Comparison of ENCODE assay signal across 8 cellular contexts in genomic region chr1:172531412-172531811, GRCh38. TPM values are rescaled to one million over a fixed set of nuclear protein-coding genes. Genes with fewer than 3 reads are reported as not detected.
DNase-seq lines count a peak whose midpoint lies in the region; ATAC-seq and TF ChIP-seq lines count a peak whose summit lies in the region.

No MANE protein-coding gene starts in this region.

- peaks cover 22% of the 10 kb centered on the region for H3K4me1 ChIP-seq in GM23248 (ENCODE audit: insufficient read depth)

- peak overlapping the region; percentile 100 for H3K4me3 Mint-ChIP-seq in T-helper 17 cell

- 0 to 1% methylated on average over 2 of the region's 2 CpGs for WGBS in GM23248 (ENCODE audit: low coverage in 1 of 2, low lambda C conversion rate in 2 of 2, missing lambda C conversion rate in 2 of 2), 2 experiments

- peak overlapping the region; percentile 87 for H3K9ac ChIP-seq in GM23248

- H3K9me3 ChIP-seq in GM23248 (ENCODE audit: low read depth) = no peaks in the 10 kb centered on the region
- no peaks in the 10 kb centered on the region for H3K9me3 ChIP-seq in T-helper 17 cell (ENCODE audit: control insufficient read depth, low read length, poor library complexity, severe bottlenecking)

- peak overlapping the region; percentile 96 for H3K4me3 ChIP-seq in GM23248
- H3K4me3 ChIP-seq in fibroblast of villous mesenchyme (ENCODE audit: low read depth, low read length) = peak overlapping the region; percentile 94
- H3K4me3 ChIP-seq in skeletal muscle cell (ENCODE audit: low read depth, low read length) = peak overlapping the region; percentile 87

- H3K79me2 ChIP-seq in GM23248 (ENCODE audit: insufficient read depth) = peaks cover 30% of the 10 kb centered on the region

- in situ Hi-C loops in GM23248 (cut with MboI) = no loop called here

- peaks cover 21% of the 10 kb centered on the region for H3F3A ChIP-seq in GM23248 (ENCODE audit: insufficient read depth)

- DNase-seq in GM23248 (no peak), T-helper 17 cell (no peak), fibroblast of villous mesenchyme (ENCODE audit: low read depth) (no peak), skeletal muscle cell (ENCODE audit: low read depth) (no peak), AG08395 (ENCODE audit: low spot score) (no peak)

- peaks cover 42% of the 10 kb centered on the region for H3K4me1 Mint-ChIP-seq in T-helper 17 cell

- H3K27ac ChIP-seq in GM23248 = peak overlapping the region; percentile 91

- H3K4me2 ChIP-seq in GM23248 (ENCODE audit: unreplicated experiment) = peak overlapping the region; percentile 94

- H3K36me3 Mint-ChIP-seq in T-helper 17 cell (ENCODE audit: low read depth) = peaks cover 11% of the 10 kb centered on the region

- ATAC-seq in T-helper 17 cell (no peak), HG03159 (IDR thresholded peaks at IDR 0.05; ENCODE audit: unreplicated experiment) (no peak), GM18505 (IDR thresholded peaks at IDR 0.05; ENCODE audit: unreplicated experiment) (no peak), HG03108 (IDR thresholded peaks at IDR 0.05; ENCODE audit: unreplicated experiment) (no peak)

- H3K36me3 ChIP-seq in GM23248 (ENCODE audit: low read depth) = no peaks in the 10 kb centered on the region

- TF ChIP-seq POLR2A in GM18505 (IDR thresholded peaks at IDR 0.05; ENCODE audit: borderline replicate concordance, extremely low read depth, insufficient read depth, insufficient read length) = no peak

- no peaks in the 10 kb centered on the region for H3K27me3 ChIP-seq in GM23248 (replicated peaks; ENCODE audit: insufficient read depth)

- H2AFZ ChIP-seq in GM23248 = peak overlapping the region; percentile 99

- peaks cover 14% of the 10 kb centered on the region for H3K27me3 Mint-ChIP-seq in T-helper 17 cell

- no peaks in the 10 kb centered on the region for H3K9me2 ChIP-seq in GM23248 (ENCODE audit: insufficient read depth)

- H3K27ac Mint-ChIP-seq in T-helper 17 cell = peak overlapping the region; percentile 99

- TF ChIP-seq CTCF in fibroblast of villous mesenchyme (IDR thresholded peaks at IDR 0.05; ENCODE audit: insufficient read depth, low read depth, low read length) = no peak

- H4K20me1 ChIP-seq in GM23248 (ENCODE audit: insufficient read depth) = no peaks in the 10 kb centered on the region

RNA-seq across cellular contexts. Expression of gene SUCO, which starts 1.5 kb away (rescaled TPM):
- total RNA-seq in GM23248 (2014; rRNA removed; shearing (Covaris generic)) = 21.1 and 24.3 TPM in 2 replicates
- 12.4 and 12.9 TPM in 2 replicates for polyA plus RNA-seq in GM23248 (2016; fragmentation: Nextera tagmentation; extraction: Ambion mirVana)
- total RNA-seq in T-helper 17 cell (10 to 100 TPM; 86.9 to 95.8 TPM), fibroblast of villous mesenchyme (38.7 and 56.1 TPM in 2 replicates)
